ENCODE assay signal across 28 cellular contexts in genomic region chr14:24780278-24780677, GRCh38.
"Had no signal": no experiment of that assay in that cellular context is flagged by ENCODE, and none has a peak within 500 bp of the region (broad histone marks: within the 10 kb centered on the region; RNA-seq: fewer than 3 reads in every experiment).

No MANE protein-coding gene starts in this region.

- H3K36me3 Mint-ChIP-seq: naive B cell; naive thymus-derived CD8-positive, alpha-beta T cell; natural killer cell treated with Interleukin-12 subunit alpha and Interleukin-12 subunit beta and Interleukin-15 and Interleukin-18, amount 100 ng/mL, for 72 hours; stimulated activated effector memory CD8-positive, alpha-beta T cell treated with anti-CD3 and anti-CD28 coated beads, Interleukin-12 subunit alpha, Interleukin-12 subunit beta, amount 100 ng/mL, for 72 hours; stimulated activated naive B cell treated with anti-CD40 and anti-IgM and Interleukin-4, amounts not matched to agents 10 μg/mL and 1 μg/mL and 100 μg/mL, for 72 hours; type B pancreatic cell had no signal

- H3K27me3 ChIP-seq: neutrophil, pancreas, right lobe of liver, sigmoid colon, spleen, stomach, tibial artery, transverse colon, upper lobe of right lung, uterus had no signal

- H3K4me3 ChIP-seq: pancreas, prostate gland, right lobe of liver, sigmoid colon, spleen, stomach, tibial artery, transverse colon, upper lobe of right lung, uterus had no signal

- DNase-seq: naive B cell; naive thymus-derived CD8-positive, alpha-beta T cell; nephron progenitor cell; nucleus accumbens; pancreas; right cardiac atrium; right lobe of liver; sigmoid colon; small intestine; spleen; stimulated activated CD4-positive, alpha-beta T cell treated with anti-CD3 and anti-CD28 coated beads, Interleukin-12 subunit alpha, Interleukin-12 subunit beta, amount 100 ng/mL, for 4 hours; stimulated activated CD4-positive, alpha-beta T cell treated with anti-CD3 and anti-CD28 coated beads, Interleukin-1b, Interleukin-23, amount 100 ng/mL, for 48 hours; stimulated activated CD4-positive, alpha-beta T cell treated with anti-CD3 and anti-CD28 coated beads, Interleukin-2, amount 100 ng/mL, for 48 hours; stimulated activated CD4-positive, alpha-beta T cell treated with anti-CD3 and anti-CD28 coated beads, Interleukin-4, amount 100 ng/mL, for 24 hours; stimulated activated naive B cell treated with anti-CD40 and anti-IgM and Interleukin-4, amounts not matched to agents 10 μg/mL and 1 μg/mL and 100 μg/mL, for 72 hours; stimulated activated naive CD4-positive, alpha-beta T cell treated with Interleukin-2 at 50 U/mL for 16 hours; stomach; tibial artery; transverse colon; upper lobe of right lung; uterus had no signal

- ATAC-seq: naive thymus-derived CD8-positive, alpha-beta T cell; natural killer cell treated with Interleukin-12 subunit alpha and Interleukin-12 subunit beta and Interleukin-15 and Interleukin-18, amount 100 ng/mL, for 72 hours; pancreas; right cardiac atrium; right lobe of liver; stimulated activated effector memory CD8-positive, alpha-beta T cell treated with anti-CD3 and anti-CD28 coated beads, Interleukin-12 subunit alpha, Interleukin-12 subunit beta, amount 100 ng/mL, for 72 hours; stimulated activated naive B cell treated with anti-CD40 and anti-IgM and Interleukin-4, amounts not matched to agents 10 μg/mL and 1 μg/mL and 100 μg/mL, for 72 hours; upper lobe of right lung had no signal

- H3K9me3 ChIP-seq: neutrophil, pancreas, prostate gland, right lobe of liver, sigmoid colon, spleen, stomach, tibial artery, transverse colon, upper lobe of right lung, uterus had no signal

- H3K27ac Mint-ChIP-seq: naive B cell; natural killer cell treated with Interleukin-12 subunit alpha and Interleukin-12 subunit beta and Interleukin-15 and Interleukin-18, amount 100 ng/mL, for 72 hours; nephron progenitor cell; stimulated activated effector memory CD8-positive, alpha-beta T cell treated with anti-CD3 and anti-CD28 coated beads, Interleukin-12 subunit alpha, Interleukin-12 subunit beta, amount 100 ng/mL, for 72 hours; stimulated activated naive B cell treated with anti-CD40 and anti-IgM and Interleukin-4, amounts not matched to agents 10 μg/mL and 1 μg/mL and 100 μg/mL, for 72 hours; stimulated activated naive CD8-positive, alpha-beta T cell treated with anti-CD3 and anti-CD28 coated beads, Interleukin-15, Interleukin-2, amounts not matched to agents 100 ng/mL and 50 ng/mL, for 24 hours; type B pancreatic cell had no signal

- H3K4me1 Mint-ChIP-seq: naive B cell; naive thymus-derived CD8-positive, alpha-beta T cell; nephron progenitor cell; neural crest cell; stimulated activated effector memory CD8-positive, alpha-beta T cell treated with anti-CD3 and anti-CD28 coated beads, Interleukin-12 subunit alpha, Interleukin-12 subunit beta, amount 100 ng/mL, for 72 hours; stimulated activated naive B cell treated with anti-CD40 and anti-IgM and Interleukin-4, amounts not matched to agents 10 μg/mL and 1 μg/mL and 100 μg/mL, for 72 hours had no signal

- FAIRE-seq: pancreas, small intestine had no signal

- H3K27ac ChIP-seq: neutrophil, pancreas, prostate gland, right lobe of liver, sigmoid colon, spleen, stomach, tibial artery, transverse colon, upper lobe of right lung, uterus had no signal

- H3K4me1 ChIP-seq: pancreas, prostate gland, right lobe of liver, sigmoid colon, spleen, stomach, tibial artery, transverse colon, upper lobe of right lung, uterus had no signal

- H3K9me3 Mint-ChIP-seq: naive B cell; naive thymus-derived CD8-positive, alpha-beta T cell; natural killer cell treated with Interleukin-12 subunit alpha and Interleukin-12 subunit beta and Interleukin-15 and Interleukin-18, amount 100 ng/mL, for 72 hours; neural crest cell; stimulated activated effector memory CD8-positive, alpha-beta T cell treated with anti-CD3 and anti-CD28 coated beads, Interleukin-12 subunit alpha, Interleukin-12 subunit beta, amount 100 ng/mL, for 72 hours; stimulated activated naive B cell treated with anti-CD40 and anti-IgM and Interleukin-4, amounts not matched to agents 10 μg/mL and 1 μg/mL and 100 μg/mL, for 72 hours; stimulated activated naive CD8-positive, alpha-beta T cell treated with anti-CD3 and anti-CD28 coated beads, Interleukin-15, Interleukin-2, amounts not matched to agents 100 ng/mL and 50 ng/mL, for 24 hours; type B pancreatic cell had no signal

- H3K4me3 Mint-ChIP-seq: naive thymus-derived CD8-positive, alpha-beta T cell; natural killer cell treated with Interleukin-12 subunit alpha and Interleukin-12 subunit beta and Interleukin-15 and Interleukin-18, amount 100 ng/mL, for 72 hours; nephron progenitor cell; neural crest cell; stimulated activated effector memory CD8-positive, alpha-beta T cell treated with anti-CD3 and anti-CD28 coated beads, Interleukin-12 subunit alpha, Interleukin-12 subunit beta, amount 100 ng/mL, for 72 hours; stimulated activated naive B cell treated with anti-CD40 and anti-IgM and Interleukin-4, amounts not matched to agents 10 μg/mL and 1 μg/mL and 100 μg/mL, for 72 hours; stimulated activated naive CD8-positive, alpha-beta T cell treated with anti-CD3 and anti-CD28 coated beads, Interleukin-15, Interleukin-2, amounts not matched to agents 100 ng/mL and 50 ng/mL, for 24 hours; type B pancreatic cell had no signal

- H3K27me3 Mint-ChIP-seq: type B pancreatic cell had no signal

- H3K36me3 ChIP-seq: neutrophil, pancreas, prostate gland, right lobe of liver, sigmoid colon, spleen, stomach, tibial artery, transverse colon, upper lobe of right lung, uterus had no signal
